Comparison of ENCODE assay signal across 8 cellular contexts in the genomic region with DNA sequence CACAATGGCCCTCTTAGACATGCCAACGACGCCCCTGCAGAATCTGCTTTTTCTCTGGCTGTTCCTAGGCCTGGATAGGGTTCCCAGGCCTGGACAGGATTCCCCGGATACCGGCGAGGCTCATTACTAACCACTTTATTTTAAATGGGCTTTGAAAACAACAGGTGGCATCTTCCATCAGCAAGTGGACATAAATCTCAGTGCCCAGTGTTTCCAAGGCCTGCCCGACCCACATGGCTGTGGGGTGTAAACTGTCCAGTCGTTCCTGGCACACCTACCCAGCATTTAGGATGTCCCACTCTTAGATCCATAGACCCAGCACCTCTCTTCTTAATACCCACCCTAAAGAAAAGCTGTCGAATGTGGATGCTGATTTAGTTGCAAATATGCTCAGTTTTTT. TPM values are rescaled to one million over a fixed set of nuclear protein-coding genes. Genes with fewer than 3 reads are reported as not detected.
DNase-seq lines count a peak whose midpoint lies in the region; ATAC-seq and TF ChIP-seq lines count a peak whose summit lies in the region.
"Had no signal": no experiment of that assay in that cellular context is flagged by ENCODE, and none has a peak within 500 bp of the region (broad histone marks: within the 10 kb centered on the region; RNA-seq: fewer than 3 reads in every experiment).

No MANE protein-coding gene starts in this region.

- ATAC-seq in left ventricle myocardium superior (peak; percentile 30), HG03521 (IDR thresholded peaks at IDR 0.05; ENCODE audit: unreplicated experiment) (no peak), GM19328 (IDR thresholded peaks at IDR 0.05; ENCODE audit: unreplicated experiment) (no peak)

- TF ChIP-seq CTCF in VCaP (conservative IDR thresholded peaks at IDR 0.05) = no peak

- H3K27me3 ChIP-seq in HUES48 (ENCODE audit: control insufficient read depth, insufficient read depth, low read length) = peaks cover 12% of the 10 kb centered on the region

- no peak overlapping the region for H3K9ac ChIP-seq in HUES48 (ENCODE audit: low read depth, low read length)

- H3K4me3 ChIP-seq in HUES48 (ENCODE audit: low read depth, low read length) = peak overlapping the region; percentile 73
- peak overlapping the region in 5 of 7 experiments; percentile 29 to 55 (median 39) for H3K4me3 ChIP-seq in skin epidermis

- no peaks in the 10 kb centered on the region for H3K9me3 ChIP-seq in HUES48 (ENCODE audit: control insufficient read depth, insufficient read depth, low read length)

- H3K27ac ChIP-seq in HUES48 (ENCODE audit: low read depth, low read length) (no peak overlapping the region), VCaP (peak overlapping the region; percentile 99), skin epidermis (peak overlapping the region in 4 of 21 experiments; percentile 45 to 78 (median 63))
- H3K27ac ChIP-seq: cardiac muscle cell had no signal

- H3K4me1 ChIP-seq in HUES48 (ENCODE audit: control insufficient read depth, insufficient read depth, low read length) = peaks cover 15% of the 10 kb centered on the region; the same call in 1 of the 2 replicates

- intact Hi-C loops in left ventricle myocardium superior (cut with micrococcal nuclease) = no loop called here

- H3K36me3 ChIP-seq in HUES48 (ENCODE audit: control insufficient read depth, insufficient read depth, low read length) = no peaks in the 10 kb centered on the region
- H3K36me3 ChIP-seq: cardiac muscle cell had no signal

- DNase-seq in left ventricle myocardium superior = no peak
- DNase-seq in NCI-H446 treated with DMSO at 0.1 percent for 48 hours (lab: John Stamatoyannopoulos, UW) = no peak

RNA-seq across cellular contexts. Expression of a gene that starts 0.9 kb away (rescaled TPM):
- total RNA-seq in left ventricle myocardium superior = 48.6 TPM

RNA-seq across cellular contexts. Expression of a gene that starts 46.7 kb away (rescaled TPM):
- 165 TPM for total RNA-seq in left ventricle myocardium superior

RNA-seq across cellular contexts. Expression of a gene that starts 56.7 kb away (rescaled TPM):
- 95.8 TPM for total RNA-seq in left ventricle myocardium superior

RNA-seq across cellular contexts. Expression of a gene that starts 57.1 kb away (rescaled TPM):
- total RNA-seq in left ventricle myocardium superior = 19.6 TPM
